Comparison of ENCODE assay signal across 1 cellular context in genomic region chr1:27367160-27367650, GRCh38.
TF ChIP-seq lines count a peak whose summit lies in the region.

No MANE protein-coding gene starts in this region.

TF ChIP-seq in H1, 55 proteins besides CTCF, POLR2A, EP300 and RAD21:
- no peak for TF ChIP-seq SIX5 (IDR thresholded peaks at IDR 0.05; ENCODE audit: low read depth, low read length)
- TF ChIP-seq KDM4A (IDR thresholded peaks at IDR 0.05; ENCODE audit: low read depth, low read length, severe bottlenecking), result peak; percentile 43
- no peak for TF ChIP-seq CEBPB (IDR thresholded peaks at IDR 0.05; ENCODE audit: low read depth, low read length)
- no peak for TF ChIP-seq ASH2L (IDR thresholded peaks at IDR 0.05; ENCODE audit: low read length)
- no peak for TF ChIP-seq BACH1 (IDR thresholded peaks at IDR 0.05; ENCODE audit: low read length)
